ENCODE assay signal across 2 cellular contexts in the genomic region with DNA sequence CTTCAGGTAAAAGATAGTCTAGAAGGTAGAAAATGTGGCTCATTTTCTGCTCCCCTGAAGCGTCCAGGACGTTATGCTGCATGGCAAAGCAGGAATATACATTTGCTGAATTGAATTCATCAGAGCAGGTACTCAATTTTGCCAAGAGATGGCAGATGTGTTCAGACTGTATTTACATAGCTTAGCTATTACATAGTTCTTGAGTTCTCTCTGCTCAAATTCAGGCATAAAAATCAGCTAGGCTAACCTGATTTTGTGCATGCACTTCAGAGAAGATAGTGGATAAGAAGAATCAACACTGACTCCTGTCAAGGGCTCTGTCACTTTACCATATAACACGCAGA.
TF ChIP-seq lines count a peak whose summit lies in the region.

No MANE protein-coding gene starts in this region.

TF ChIP-seq in IMR-90, 13 proteins besides CTCF, POLR2A, EP300 and RAD21:
- TF ChIP-seq MXI1 (IDR thresholded peaks at IDR 0.05; ENCODE audit: borderline replicate concordance, low read depth, low read length) (no peak), FOS (IDR thresholded peaks at IDR 0.05; ENCODE audit: low read depth, low read length) (no peak), BHLHE40 (IDR thresholded peaks at IDR 0.05; ENCODE audit: low read depth, low read length) (no peak), CEBPB (IDR thresholded peaks at IDR 0.05; ENCODE audit: low read depth, low read length) (no peak), RCOR1 (IDR thresholded peaks at IDR 0.05; ENCODE audit: insufficient replicate concordance, low read length) (no peak), RFX5 (IDR thresholded peaks at IDR 0.05; ENCODE audit: low read depth, low read length) (no peak), SMC3 (IDR thresholded peaks at IDR 0.05; ENCODE audit: low read depth, low read length) (no peak), CHD1 (IDR thresholded peaks at IDR 0.05; ENCODE audit: low read depth, low read length) (no peak), NFE2L2 (IDR thresholded peaks at IDR 0.05; ENCODE audit: low read depth, low read length) (no peak)
- TF ChIP-seq, protein P1, sequence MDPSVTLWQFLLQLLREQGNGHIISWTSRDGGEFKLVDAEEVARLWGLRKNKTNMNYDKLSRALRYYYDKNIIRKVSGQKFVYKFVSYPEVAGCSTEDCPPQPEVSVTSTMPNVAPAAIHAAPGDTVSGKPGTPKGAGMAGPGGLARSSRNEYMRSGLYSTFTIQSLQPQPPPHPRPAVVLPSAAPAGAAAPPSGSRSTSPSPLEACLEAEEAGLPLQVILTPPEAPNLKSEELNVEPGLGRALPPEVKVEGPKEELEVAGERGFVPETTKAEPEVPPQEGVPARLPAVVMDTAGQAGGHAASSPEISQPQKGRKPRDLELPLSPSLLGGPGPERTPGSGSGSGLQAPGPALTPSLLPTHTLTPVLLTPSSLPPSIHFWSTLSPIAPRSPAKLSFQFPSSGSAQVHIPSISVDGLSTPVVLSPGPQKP (IDR thresholded peaks at IDR 0.05; ENCODE audit: borderline replicate concordance, low read depth, low read length), result no peak

TF ChIP-seq in SK-N-SH treated with all-trans-retinoic acid at 6 μM for 48 hours, 23 proteins besides CTCF, POLR2A, EP300 and RAD21:
- TF ChIP-seq ZFP3 (CRISPR knock-in tag; IDR thresholded peaks at IDR 0.05) (no peak), ISL1 (CRISPR knock-in tag; IDR thresholded peaks at IDR 0.05) (no peak), ZC3H10 (CRISPR knock-in tag; IDR thresholded peaks at IDR 0.05) (no peak), CSRNP3 (CRISPR knock-in tag; IDR thresholded peaks at IDR 0.05) (no peak), ESRRG (CRISPR knock-in tag; IDR thresholded peaks at IDR 0.05) (no peak), OSR1 (CRISPR knock-in tag; IDR thresholded peaks at IDR 0.05) (no peak), BACH2 (CRISPR knock-in tag; IDR thresholded peaks at IDR 0.05; ENCODE audit: borderline replicate concordance) (no peak), ZNF70 (CRISPR knock-in tag; IDR thresholded peaks at IDR 0.05) (no peak), RARB (CRISPR knock-in tag; IDR thresholded peaks at IDR 0.05) (no peak), TCF4 (CRISPR knock-in tag; IDR thresholded peaks at IDR 0.05; ENCODE audit: borderline replicate concordance) (no peak), ZNF565 (CRISPR knock-in tag; conservative IDR thresholded peaks at IDR 0.05; ENCODE audit: low read depth) (no peak), SNAI2 (CRISPR knock-in tag; IDR thresholded peaks at IDR 0.05) (no peak), ZNF8 (CRISPR knock-in tag; IDR thresholded peaks at IDR 0.05) (no peak), CREB5 (CRISPR knock-in tag; IDR thresholded peaks at IDR 0.05; ENCODE audit: low read depth) (no peak), ARNTL (CRISPR knock-in tag; IDR thresholded peaks at IDR 0.05; ENCODE audit: borderline replicate concordance, low read depth) (no peak), CSDC2 (CRISPR knock-in tag; IDR thresholded peaks at IDR 0.05) (no peak)
- TF ChIP-seq, protein P2, sequence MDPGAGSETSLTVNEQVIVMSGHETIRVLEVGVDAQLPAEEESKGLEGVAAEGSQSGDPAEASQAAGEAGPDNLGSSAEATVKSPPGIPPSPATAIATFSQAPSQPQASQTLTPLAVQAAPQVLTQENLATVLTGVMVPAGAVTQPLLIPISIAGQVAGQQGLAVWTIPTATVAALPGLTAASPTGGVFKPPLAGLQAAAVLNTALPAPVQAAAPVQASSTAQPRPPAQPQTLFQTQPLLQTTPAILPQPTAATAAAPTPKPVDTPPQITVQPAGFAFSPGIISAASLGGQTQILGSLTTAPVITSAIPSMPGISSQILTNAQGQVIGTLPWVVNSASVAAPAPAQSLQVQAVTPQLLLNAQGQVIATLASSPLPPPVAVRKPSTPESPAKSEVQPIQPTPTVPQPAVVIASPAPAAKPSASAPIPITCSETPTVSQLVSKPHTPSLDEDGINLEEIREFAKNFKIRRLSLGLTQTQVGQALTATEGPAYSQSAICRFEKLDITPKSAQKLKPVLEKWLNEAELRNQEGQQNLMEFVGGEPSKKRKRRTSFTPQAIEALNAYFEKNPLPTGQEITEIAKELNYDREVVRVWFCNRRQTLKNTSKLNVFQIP (CRISPR knock-in tag; IDR thresholded peaks at IDR 0.05; ENCODE audit: borderline replicate concordance, low read depth), result no peak
- TF ChIP-seq, protein P3, sequence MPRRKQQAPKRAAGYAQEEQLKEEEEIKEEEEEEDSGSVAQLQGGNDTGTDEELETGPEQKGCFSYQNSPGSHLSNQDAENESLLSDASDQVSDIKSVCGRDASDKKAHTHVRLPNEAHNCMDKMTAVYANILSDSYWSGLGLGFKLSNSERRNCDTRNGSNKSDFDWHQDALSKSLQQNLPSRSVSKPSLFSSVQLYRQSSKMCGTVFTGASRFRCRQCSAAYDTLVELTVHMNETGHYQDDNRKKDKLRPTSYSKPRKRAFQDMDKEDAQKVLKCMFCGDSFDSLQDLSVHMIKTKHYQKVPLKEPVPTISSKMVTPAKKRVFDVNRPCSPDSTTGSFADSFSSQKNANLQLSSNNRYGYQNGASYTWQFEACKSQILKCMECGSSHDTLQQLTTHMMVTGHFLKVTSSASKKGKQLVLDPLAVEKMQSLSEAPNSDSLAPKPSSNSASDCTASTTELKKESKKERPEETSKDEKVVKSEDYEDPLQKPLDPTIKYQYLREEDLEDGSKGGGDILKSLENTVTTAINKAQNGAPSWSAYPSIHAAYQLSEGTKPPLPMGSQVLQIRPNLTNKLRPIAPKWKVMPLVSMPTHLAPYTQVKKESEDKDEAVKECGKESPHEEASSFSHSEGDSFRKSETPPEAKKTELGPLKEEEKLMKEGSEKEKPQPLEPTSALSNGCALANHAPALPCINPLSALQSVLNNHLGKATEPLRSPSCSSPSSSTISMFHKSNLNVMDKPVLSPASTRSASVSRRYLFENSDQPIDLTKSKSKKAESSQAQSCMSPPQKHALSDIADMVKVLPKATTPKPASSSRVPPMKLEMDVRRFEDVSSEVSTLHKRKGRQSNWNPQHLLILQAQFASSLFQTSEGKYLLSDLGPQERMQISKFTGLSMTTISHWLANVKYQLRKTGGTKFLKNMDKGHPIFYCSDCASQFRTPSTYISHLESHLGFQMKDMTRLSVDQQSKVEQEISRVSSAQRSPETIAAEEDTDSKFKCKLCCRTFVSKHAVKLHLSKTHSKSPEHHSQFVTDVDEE (CRISPR knock-in tag; IDR thresholded peaks at IDR 0.05), result no peak
